ENCODE assay signal across 16 cellular contexts in genomic region chr2:38948387-38948882, GRCh38. TPM values are rescaled to one million over a fixed set of nuclear protein-coding genes. Genes with fewer than 3 reads are reported as not detected.
DNase-seq lines count a peak whose midpoint lies in the region; ATAC-seq and TF ChIP-seq lines count a peak whose summit lies in the region.
"Had no signal": no experiment of that assay in that cellular context is flagged by ENCODE, and none has a peak within 500 bp of the region (broad histone marks: within the 10 kb centered on the region; RNA-seq: fewer than 3 reads in every experiment).

No MANE protein-coding gene starts in this region.

- no peak overlapping the region for H3K4me3 Mint-ChIP-seq in GM23338
- H3K4me3 Mint-ChIP-seq: CD14-positive monocyte; CD4-positive, alpha-beta T cell; CD8-positive, alpha-beta memory T cell had no signal

- CTCF ChIA-PET in OCI-LY7 (lab: Charles Lee; ENCODE audit: unreplicated experiment) = interaction anchor here (1.3 to 2.6 kb wide), 2 partner anchors 15 to 281 kb away, joined by 4 to 31 read pairs; no protein-coding TSS in a partner anchor

- H3K9me3 ChIP-seq in OCI-LY7 (ENCODE audit: low read length) = no peaks in the 10 kb centered on the region
- no peaks in the 10 kb centered on the region for H3K9me3 ChIP-seq in smooth muscle cell (replicated peaks; ENCODE audit: low read depth)
- H3K9me3 ChIP-seq in WERI-Rb-1 (ENCODE audit: severe bottlenecking) = no peaks in the 10 kb centered on the region
- H3K9me3 ChIP-seq: A549; BE2C; BLaER1 treated with 17β-estradiol and CSF1 and Interleukin-3, amounts not matched to agents 10 nM and 100 nM; HAP-1 had no signal

- TF ChIP-seq CTCF in GM23338 (conservative IDR thresholded peaks at IDR 0.05; ENCODE audit: low read depth in 2 of 2) (no peak), KMS-11 (conservative IDR thresholded peaks at IDR 0.05; ENCODE audit: low read depth, low read length) (no peak), OCI-LY7 (conservative IDR thresholded peaks at IDR 0.05; ENCODE audit: low read length) (no peak), smooth muscle cell (IDR thresholded peaks at IDR 0.05; ENCODE audit: borderline replicate concordance, insufficient read depth, poor library complexity, severe bottlenecking) (no peak), WERI-Rb-1 (IDR thresholded peaks at IDR 0.05; ENCODE audit: low read depth, low read length) (no peak)

- H3K79me2 ChIP-seq in GM23338 (replicated peaks; ENCODE audit: insufficient read depth) = no peaks in the 10 kb centered on the region
- H3K79me2 ChIP-seq in KMS-11 (ENCODE audit: insufficient read depth, low read depth) = no peaks in the 10 kb centered on the region
- H3K79me2 ChIP-seq in OCI-LY7 (ENCODE audit: insufficient read depth, low read depth, low read length) = no peaks in the 10 kb centered on the region
- H3K79me2 ChIP-seq in smooth muscle cell (ENCODE audit: low read depth) = no peaks in the 10 kb centered on the region

- H3K36me3 ChIP-seq in GM23338 (ENCODE audit: insufficient read depth) = no peaks in the 10 kb centered on the region
- no peaks in the 10 kb centered on the region for H3K36me3 ChIP-seq in KMS-11 (ENCODE audit: insufficient read depth)
- H3K36me3 ChIP-seq in OCI-LY7 (ENCODE audit: insufficient read depth, low read length) = no peaks in the 10 kb centered on the region
- no peaks in the 10 kb centered on the region for H3K36me3 ChIP-seq in smooth muscle cell (ENCODE audit: low read depth)
- no peaks in the 10 kb centered on the region for H3K36me3 ChIP-seq in WERI-Rb-1
- H3K36me3 ChIP-seq: BE2C; BLaER1 treated with 17β-estradiol and CSF1 and Interleukin-3, amounts not matched to agents 10 nM and 100 nM; HAP-1 had no signal

- 0 out of 3 replicates have a peak, but pooled peaks cover 5% of the 10 kb centered on the region for H3K9me3 Mint-ChIP-seq in GM23338
- H3K9me3 Mint-ChIP-seq: CD4-positive, alpha-beta T cell; CD8-positive, alpha-beta memory T cell had no signal

- H3K4me1 ChIP-seq in GM23338 (ENCODE audit: insufficient read depth) (peaks cover 6% of the 10 kb centered on the region), KMS-11 (ENCODE audit: low read depth, poor library complexity, severe bottlenecking) (peaks cover 4% of the 10 kb centered on the region), OCI-LY7 (ENCODE audit: insufficient read depth, low read length, poor library complexity, severe bottlenecking) (no peaks in the 10 kb centered on the region), smooth muscle cell (ENCODE audit: low read depth) (no peaks in the 10 kb centered on the region)
- H3K4me1 ChIP-seq: BE2C had no signal

- intact Hi-C loops in OCI-LY7 (cut with micrococcal nuclease; ENCODE audit: unreplicated experiment) = loop anchor here (5.0 to 10.0 kb wide), 2 partner anchors 109 to 776 kb away; no protein-coding TSS in a partner anchor

- H3K4me2 ChIP-seq in GM23338 (no peak overlapping the region), KMS-11 (no peak overlapping the region), OCI-LY7 (ENCODE audit: low read length) (no peak overlapping the region), smooth muscle cell (no peak overlapping the region)

- DNase-seq in GM23338 (ENCODE audit: low spot score) (no peak), OCI-LY7 (ENCODE audit: low spot score) (no peak), smooth muscle cell (lab: John Stamatoyannopoulos, UW; ENCODE audit: unreplicated experiment) (no peak), NCI-H1694 (lab: John Stamatoyannopoulos, UW) (no peak), WERI-Rb-1 (no peak)

- H2AFZ ChIP-seq in GM23338 (0 out of 2 replicates have a peak overlapping the region, but pooled peaks have one; percentile 43), KMS-11 (ENCODE audit: low read depth) (peak overlapping the region; percentile 5; the same call in 1 of the 2 replicates), OCI-LY7 (ENCODE audit: low read length) (peak overlapping the region; percentile 14; the same call in 1 of the 2 replicates), smooth muscle cell (ENCODE audit: low read depth) (no peak overlapping the region)

- H3K27me3 Mint-ChIP-seq in GM23338 (ENCODE audit: insufficient read depth, low read depth, poor library complexity) = peaks cover 2% of the 10 kb centered on the region
- H3K27me3 Mint-ChIP-seq: CD4-positive, alpha-beta T cell had no signal

- no peak overlapping the region for H3K27ac Mint-ChIP-seq in GM23338
- H3K27ac Mint-ChIP-seq: CD4-positive, alpha-beta T cell; CD8-positive, alpha-beta memory T cell had no signal

- no peaks in the 10 kb centered on the region for H3K27me3 ChIP-seq in GM23338 (ENCODE audit: insufficient read depth)
- H3K27me3 ChIP-seq in KMS-11 (ENCODE audit: insufficient read depth, low read depth) = no peaks in the 10 kb centered on the region
- H3K27me3 ChIP-seq in smooth muscle cell (ENCODE audit: low read depth) = no peaks in the 10 kb centered on the region
- H3K27me3 ChIP-seq in WERI-Rb-1 (ENCODE audit: insufficient read depth, low read depth, severe bottlenecking) = no peaks in the 10 kb centered on the region
- H3K27me3 ChIP-seq: BE2C; BLaER1 treated with 17β-estradiol and CSF1 and Interleukin-3, amounts not matched to agents 10 nM and 100 nM had no signal

- no peaks in the 10 kb centered on the region for H3K9me2 ChIP-seq in GM23338 (ENCODE audit: insufficient read depth)
- H3K9me2 ChIP-seq in OCI-LY7 (ENCODE audit: insufficient read depth, low read length) = no peaks in the 10 kb centered on the region

- no peaks in the 10 kb centered on the region for H4K20me1 ChIP-seq in GM23338 (replicated peaks; ENCODE audit: insufficient read depth)
- no peaks in the 10 kb centered on the region for H4K20me1 ChIP-seq in KMS-11 (ENCODE audit: insufficient read depth)
- H4K20me1 ChIP-seq in OCI-LY7 (ENCODE audit: insufficient read depth, low read length) = no peaks in the 10 kb centered on the region
- H4K20me1 ChIP-seq in smooth muscle cell (ENCODE audit: low read depth) = no peaks in the 10 kb centered on the region
- H4K20me1 ChIP-seq: BLaER1 treated with 17β-estradiol and CSF1 and Interleukin-3, amounts not matched to agents 10 nM and 100 nM had no signal

- H3K4me3 ChIP-seq in GM23338 (no peak overlapping the region), KMS-11 (IDR thresholded peaks at IDR 0.05; ENCODE audit: insufficient read depth, low read depth, low read length) (no peak overlapping the region), OCI-LY7 (ENCODE audit: low read depth, low read length, poor library complexity, severe bottlenecking) (no peak overlapping the region), smooth muscle cell (no peak overlapping the region), WERI-Rb-1 (ENCODE audit: low read depth, low read length) (no peak overlapping the region)
- H3K4me3 ChIP-seq: A549; BLaER1 treated with 17β-estradiol and CSF1 and Interleukin-3, amounts not matched to agents 10 nM and 100 nM; HAP-1 had no signal

- H3K27ac ChIP-seq in GM23338 (ENCODE audit: low read depth) (no peak overlapping the region), KMS-11 (no peak overlapping the region), OCI-LY7 (ENCODE audit: low read depth, low read length, poor library complexity, severe bottlenecking) (no peak overlapping the region), smooth muscle cell (ENCODE audit: low read depth) (peak overlapping the region; percentile 84), WERI-Rb-1 (no peak overlapping the region)
- H3K27ac ChIP-seq: A549; BLaER1 treated with 17β-estradiol and CSF1 and Interleukin-3, amounts not matched to agents 10 nM and 100 nM had no signal

- no peaks in the 10 kb centered on the region for H3F3A ChIP-seq in GM23338 (replicated peaks; ENCODE audit: low read depth)
- H3F3A ChIP-seq in smooth muscle cell (ENCODE audit: low read depth) = peaks cover 4% of the 10 kb centered on the region

- POLR2A ChIA-PET in OCI-LY7 (lab: Charles Lee) = interaction anchor here (0.5 to 1.0 kb wide), 5 partner anchors 13 to 511 kb away, joined by 3 to 8 read pairs (median 3); no protein-coding TSS in a partner anchor

- H3K36me3 Mint-ChIP-seq in GM23338 (ENCODE audit: low read depth) = no peaks in the 10 kb centered on the region; the same call in 2 of the 3 replicates
- H3K36me3 Mint-ChIP-seq: CD14-positive monocyte; CD8-positive, alpha-beta memory T cell had no signal

- WGBS in smooth muscle cell (ENCODE audit: low lambda C conversion rate) = 85% methylated on average over 3 of the region's 3 CpGs

- peaks cover 21% of the 10 kb centered on the region for H3K4me1 Mint-ChIP-seq in GM23338
- H3K4me1 Mint-ChIP-seq: CD8-positive, alpha-beta memory T cell had no signal

- no peak overlapping the region for H3K9ac ChIP-seq in KMS-11
- peak overlapping the region; percentile 59 for H3K9ac ChIP-seq in smooth muscle cell (ENCODE audit: low read depth)
- H3K9ac ChIP-seq: BLaER1 treated with 17β-estradiol and CSF1 and Interleukin-3, amounts not matched to agents 10 nM and 100 nM had no signal

- no TSS peak for BruUV-seq in OCI-LY7 (replicated peaks; lab: Mats Ljungman, UMichigan)

- no peak for ATAC-seq in GM23338
- ATAC-seq in HG02588 (IDR thresholded peaks at IDR 0.05; ENCODE audit: unreplicated experiment) = no peak

TF ChIP-seq in GM23338, 12 proteins besides CTCF, POLR2A, EP300 and RAD21 (continues in another document):
- TF ChIP-seq CREB1 (CRISPR knock-in tag; IDR thresholded peaks at IDR 0.05; ENCODE audit: low read depth) = no peak
- no peak for TF ChIP-seq EZH2phosphoT487 (IDR thresholded peaks at IDR 0.05; ENCODE audit: unreplicated experiment)
- TF ChIP-seq, protein P1, sequence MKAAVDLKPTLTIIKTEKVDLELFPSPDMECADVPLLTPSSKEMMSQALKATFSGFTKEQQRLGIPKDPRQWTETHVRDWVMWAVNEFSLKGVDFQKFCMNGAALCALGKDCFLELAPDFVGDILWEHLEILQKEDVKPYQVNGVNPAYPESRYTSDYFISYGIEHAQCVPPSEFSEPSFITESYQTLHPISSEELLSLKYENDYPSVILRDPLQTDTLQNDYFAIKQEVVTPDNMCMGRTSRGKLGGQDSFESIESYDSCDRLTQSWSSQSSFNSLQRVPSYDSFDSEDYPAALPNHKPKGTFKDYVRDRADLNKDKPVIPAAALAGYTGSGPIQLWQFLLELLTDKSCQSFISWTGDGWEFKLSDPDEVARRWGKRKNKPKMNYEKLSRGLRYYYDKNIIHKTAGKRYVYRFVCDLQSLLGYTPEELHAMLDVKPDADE (IDR thresholded peaks at IDR 0.05) = no peak
- no peak for TF ChIP-seq JUNB (IDR thresholded peaks at IDR 0.05; ENCODE audit: unreplicated experiment)
- no peak for TF ChIP-seq POLR2AphosphoS5 (IDR thresholded peaks at IDR 0.05; ENCODE audit: low read depth)

RNA-seq across cellular contexts. Expression of gene ARHGEF33, which starts 58.8 kb away (rescaled TPM):
- total RNA-seq in GM23338 (2014; rRNA removed; shearing (Covaris generic)) = 0.10 and 9.2 TPM in 2 replicates
- polyA plus RNA-seq in GM23338 (2016; fragmentation: Nextera tagmentation; extraction: Ambion mirVana) (1.6 and 1.8 TPM in 2 replicates), smooth muscle cell (1.4 TPM in 1 of 2 replicates, not detected in the other)
- 0.38 TPM in 1 of 2 replicates, not detected in the other for total RNA-seq in OCI-LY7 (2014; rRNA removed; shearing (Covaris generic))
- total RNA-seq in OCI-LY7 (2022) (not detected in 2 replicates), smooth muscle cell (0.40 and 2.3 TPM in 2 replicates)
- total RNA-seq: CD4-positive, alpha-beta T cell; Daoy; G401 had no signal
- polyA plus RNA-seq: CD14-positive monocyte; CD8-positive, alpha-beta memory T cell had no signal
